1 cellular context compared by ENCODE assay signal in the genomic region with DNA sequence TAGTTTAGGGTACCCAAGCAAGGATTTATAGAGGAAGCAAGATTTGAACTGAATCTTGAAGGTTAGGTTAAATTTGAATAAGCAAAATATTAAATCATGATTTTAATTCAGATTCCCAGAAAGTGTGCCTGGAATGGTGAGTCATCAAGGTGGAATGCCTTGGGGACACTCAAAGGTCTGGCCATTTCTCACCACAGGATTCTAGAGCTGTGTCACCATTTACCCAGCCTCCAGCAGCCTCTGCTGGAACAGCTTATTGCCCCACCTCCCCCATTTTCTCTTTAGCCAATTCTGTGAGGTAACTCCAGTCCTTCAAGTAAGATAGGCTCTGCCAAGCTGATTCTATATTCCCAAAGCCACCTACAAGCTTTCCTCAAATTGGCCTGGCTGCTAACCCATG.
TF ChIP-seq lines count a peak whose summit lies in the region.

No MANE protein-coding gene starts in this region.

TF ChIP-seq in GM23338, 12 proteins besides CTCF, POLR2A, EP300 and RAD21 (continued from another document):
- TF ChIP-seq, protein P1, sequence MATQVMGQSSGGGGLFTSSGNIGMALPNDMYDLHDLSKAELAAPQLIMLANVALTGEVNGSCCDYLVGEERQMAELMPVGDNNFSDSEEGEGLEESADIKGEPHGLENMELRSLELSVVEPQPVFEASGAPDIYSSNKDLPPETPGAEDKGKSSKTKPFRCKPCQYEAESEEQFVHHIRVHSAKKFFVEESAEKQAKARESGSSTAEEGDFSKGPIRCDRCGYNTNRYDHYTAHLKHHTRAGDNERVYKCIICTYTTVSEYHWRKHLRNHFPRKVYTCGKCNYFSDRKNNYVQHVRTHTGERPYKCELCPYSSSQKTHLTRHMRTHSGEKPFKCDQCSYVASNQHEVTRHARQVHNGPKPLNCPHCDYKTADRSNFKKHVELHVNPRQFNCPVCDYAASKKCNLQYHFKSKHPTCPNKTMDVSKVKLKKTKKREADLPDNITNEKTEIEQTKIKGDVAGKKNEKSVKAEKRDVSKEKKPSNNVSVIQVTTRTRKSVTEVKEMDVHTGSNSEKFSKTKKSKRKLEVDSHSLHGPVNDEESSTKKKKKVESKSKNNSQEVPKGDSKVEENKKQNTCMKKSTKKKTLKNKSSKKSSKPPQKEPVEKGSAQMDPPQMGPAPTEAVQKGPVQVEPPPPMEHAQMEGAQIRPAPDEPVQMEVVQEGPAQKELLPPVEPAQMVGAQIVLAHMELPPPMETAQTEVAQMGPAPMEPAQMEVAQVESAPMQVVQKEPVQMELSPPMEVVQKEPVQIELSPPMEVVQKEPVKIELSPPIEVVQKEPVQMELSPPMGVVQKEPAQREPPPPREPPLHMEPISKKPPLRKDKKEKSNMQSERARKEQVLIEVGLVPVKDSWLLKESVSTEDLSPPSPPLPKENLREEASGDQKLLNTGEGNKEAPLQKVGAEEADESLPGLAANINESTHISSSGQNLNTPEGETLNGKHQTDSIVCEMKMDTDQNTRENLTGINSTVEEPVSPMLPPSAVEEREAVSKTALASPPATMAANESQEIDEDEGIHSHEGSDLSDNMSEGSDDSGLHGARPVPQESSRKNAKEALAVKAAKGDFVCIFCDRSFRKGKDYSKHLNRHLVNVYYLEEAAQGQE (IDR thresholded peaks at IDR 0.05; ENCODE audit: unreplicated experiment), result no peak
